ENCODE assay signal across 1 cellular context in the genomic region with DNA sequence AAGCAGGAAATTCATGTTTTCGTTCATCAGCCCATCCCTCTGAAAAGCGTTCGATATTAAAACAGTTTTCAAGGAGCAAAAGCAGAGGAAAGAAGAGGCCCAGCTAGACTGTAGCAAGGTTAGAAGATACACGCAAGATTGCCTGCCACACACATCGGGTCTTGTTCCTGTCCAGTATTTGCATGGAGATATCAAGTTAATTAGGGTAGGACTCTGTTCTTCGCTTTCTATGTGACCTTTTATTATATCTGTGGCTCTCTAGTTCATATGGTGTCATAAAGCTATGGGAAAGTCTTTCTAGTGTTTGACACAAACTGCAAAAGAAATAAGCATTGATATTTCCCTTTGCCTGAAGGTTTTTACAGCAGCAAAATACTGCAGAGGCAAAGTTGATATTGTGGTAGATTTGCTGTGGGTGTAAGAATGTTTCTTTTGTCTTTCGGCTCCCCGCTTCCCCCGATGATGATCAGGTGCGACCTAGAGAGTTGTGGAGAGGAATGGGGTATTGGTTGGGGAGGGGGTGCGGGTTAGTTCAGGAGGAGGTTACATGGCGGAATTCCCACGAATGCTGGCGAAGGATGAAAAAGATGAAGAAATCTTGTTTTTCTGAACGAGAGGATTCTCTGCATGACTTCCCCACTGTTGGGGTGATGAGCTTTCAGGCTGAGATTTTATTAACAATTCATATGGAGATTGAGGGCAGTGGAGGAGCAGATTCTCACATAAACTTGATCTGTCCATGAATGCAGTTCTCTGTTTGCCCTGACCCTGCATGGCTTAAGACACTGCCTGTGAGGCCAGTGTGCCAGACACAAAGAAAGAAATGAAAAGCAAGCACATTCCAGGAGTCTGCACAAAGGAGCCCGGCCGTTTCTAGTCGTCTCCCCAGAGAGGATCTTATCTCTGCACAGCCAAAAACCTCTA.
TF ChIP-seq lines count a peak whose summit lies in the region.

No MANE protein-coding gene starts in this region.

TF ChIP-seq in HEK293, 187 proteins besides CTCF, POLR2A, EP300 and RAD21 (continued from another document):
- TF ChIP-seq, protein P1, sequence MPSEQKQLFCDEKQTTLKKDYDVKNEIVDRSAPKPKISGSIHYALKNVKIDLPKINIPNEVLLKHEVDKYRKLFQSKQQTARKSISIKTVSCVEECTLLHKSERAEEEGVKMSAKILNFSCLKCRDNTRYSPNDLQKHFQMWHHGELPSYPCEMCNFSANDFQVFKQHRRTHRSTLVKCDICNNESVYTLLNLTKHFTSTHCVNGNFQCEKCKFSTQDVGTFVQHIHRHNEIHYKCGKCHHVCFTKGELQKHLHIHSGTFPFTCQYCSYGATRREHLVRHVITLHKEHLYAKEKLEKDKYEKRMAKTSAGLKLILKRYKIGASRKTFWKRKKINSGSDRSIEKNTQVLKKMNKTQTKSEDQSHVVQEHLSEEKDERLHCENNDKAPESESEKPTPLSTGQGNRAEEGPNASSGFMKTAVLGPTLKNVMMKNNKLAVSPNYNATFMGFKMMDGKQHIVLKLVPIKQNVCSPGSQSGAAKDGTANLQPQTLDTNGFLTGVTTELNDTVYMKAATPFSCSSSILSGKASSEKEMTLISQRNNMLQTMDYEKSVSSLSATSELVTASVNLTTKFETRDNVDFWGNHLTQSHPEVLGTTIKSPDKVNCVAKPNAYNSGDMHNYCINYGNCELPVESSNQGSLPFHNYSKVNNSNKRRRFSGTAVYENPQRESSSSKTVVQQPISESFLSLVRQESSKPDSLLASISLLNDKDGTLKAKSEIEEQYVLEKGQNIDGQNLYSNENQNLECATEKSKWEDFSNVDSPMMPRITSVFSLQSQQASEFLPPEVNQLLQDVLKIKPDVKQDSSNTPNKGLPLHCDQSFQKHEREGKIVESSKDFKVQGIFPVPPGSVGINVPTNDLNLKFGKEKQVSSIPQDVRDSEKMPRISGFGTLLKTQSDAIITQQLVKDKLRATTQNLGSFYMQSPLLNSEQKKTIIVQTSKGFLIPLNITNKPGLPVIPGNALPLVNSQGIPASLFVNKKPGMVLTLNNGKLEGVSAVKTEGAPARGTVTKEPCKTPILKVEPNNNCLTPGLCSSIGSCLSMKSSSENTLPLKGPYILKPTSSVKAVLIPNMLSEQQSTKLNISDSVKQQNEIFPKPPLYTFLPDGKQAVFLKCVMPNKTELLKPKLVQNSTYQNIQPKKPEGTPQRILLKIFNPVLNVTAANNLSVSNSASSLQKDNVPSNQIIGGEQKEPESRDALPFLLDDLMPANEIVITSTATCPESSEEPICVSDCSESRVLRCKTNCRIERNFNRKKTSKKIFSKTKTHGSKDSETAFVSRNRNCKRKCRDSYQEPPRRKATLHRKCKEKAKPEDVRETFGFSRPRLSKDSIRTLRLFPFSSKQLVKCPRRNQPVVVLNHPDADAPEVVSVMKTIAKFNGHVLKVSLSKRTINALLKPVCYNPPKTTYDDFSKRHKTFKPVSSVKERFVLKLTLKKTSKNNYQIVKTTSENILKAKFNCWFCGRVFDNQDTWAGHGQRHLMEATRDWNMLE (tag by site-specific recombination; conservative IDR thresholded peaks at IDR 0.05; ENCODE audit: low read depth) = no peak
- TF ChIP-seq ZXDB (tag by site-specific recombination; IDR thresholded peaks at IDR 0.05) = no peak
- TF ChIP-seq HOXC10 (CRISPR knock-in tag; IDR thresholded peaks at IDR 0.05) = no peak
- no peak for TF ChIP-seq ZNF530 (tag by site-specific recombination; IDR thresholded peaks at IDR 0.05; ENCODE audit: low read depth)
